In the genomic region with DNA sequence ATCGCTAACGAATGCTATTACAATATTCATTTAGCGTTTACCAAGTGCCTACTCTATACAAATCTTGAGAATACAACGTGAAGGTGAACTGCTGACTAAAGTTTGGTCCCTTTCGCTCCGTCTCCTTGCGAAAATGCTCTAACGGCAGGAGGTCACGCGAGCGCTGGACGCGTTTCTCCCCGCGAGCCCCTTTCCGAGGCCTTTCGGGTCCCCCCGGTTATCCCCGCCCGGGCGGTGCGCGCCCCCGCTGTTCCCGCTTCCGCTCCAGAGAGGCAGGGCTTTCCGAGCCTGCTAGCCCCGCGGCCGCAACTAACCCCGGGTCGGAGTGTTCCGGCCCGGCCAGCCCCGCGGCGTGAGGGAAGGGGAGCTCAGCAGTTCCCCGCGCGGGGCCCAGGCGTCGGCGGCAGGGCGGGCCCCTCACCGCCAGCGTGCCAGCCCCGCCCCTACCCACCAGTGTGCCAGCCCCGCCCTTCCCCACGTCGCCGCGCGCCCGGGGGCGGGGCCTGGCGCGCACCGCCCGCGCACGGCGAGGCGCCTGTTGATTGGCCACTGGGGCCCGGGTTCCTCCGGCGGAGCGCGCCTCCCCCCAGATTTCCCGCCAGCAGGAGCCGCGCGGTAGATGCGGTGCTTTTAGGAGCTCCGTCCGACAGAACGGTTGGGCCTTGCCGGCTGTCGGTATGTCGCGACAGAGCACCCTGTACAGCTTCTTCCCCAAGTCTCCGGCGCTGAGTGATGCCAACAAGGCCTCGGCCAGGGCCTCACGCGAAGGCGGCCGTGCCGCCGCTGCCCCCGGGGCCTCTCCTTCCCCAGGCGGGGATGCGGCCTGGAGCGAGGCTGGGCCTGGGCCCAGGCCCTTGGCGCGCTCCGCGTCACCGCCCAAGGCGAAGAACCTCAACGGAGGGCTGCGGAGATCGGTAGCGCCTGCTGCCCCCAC, we compare ENCODE assay signal across 1 cellular context.
TF ChIP-seq lines count a peak whose summit lies in the region.

A gene with protein sequence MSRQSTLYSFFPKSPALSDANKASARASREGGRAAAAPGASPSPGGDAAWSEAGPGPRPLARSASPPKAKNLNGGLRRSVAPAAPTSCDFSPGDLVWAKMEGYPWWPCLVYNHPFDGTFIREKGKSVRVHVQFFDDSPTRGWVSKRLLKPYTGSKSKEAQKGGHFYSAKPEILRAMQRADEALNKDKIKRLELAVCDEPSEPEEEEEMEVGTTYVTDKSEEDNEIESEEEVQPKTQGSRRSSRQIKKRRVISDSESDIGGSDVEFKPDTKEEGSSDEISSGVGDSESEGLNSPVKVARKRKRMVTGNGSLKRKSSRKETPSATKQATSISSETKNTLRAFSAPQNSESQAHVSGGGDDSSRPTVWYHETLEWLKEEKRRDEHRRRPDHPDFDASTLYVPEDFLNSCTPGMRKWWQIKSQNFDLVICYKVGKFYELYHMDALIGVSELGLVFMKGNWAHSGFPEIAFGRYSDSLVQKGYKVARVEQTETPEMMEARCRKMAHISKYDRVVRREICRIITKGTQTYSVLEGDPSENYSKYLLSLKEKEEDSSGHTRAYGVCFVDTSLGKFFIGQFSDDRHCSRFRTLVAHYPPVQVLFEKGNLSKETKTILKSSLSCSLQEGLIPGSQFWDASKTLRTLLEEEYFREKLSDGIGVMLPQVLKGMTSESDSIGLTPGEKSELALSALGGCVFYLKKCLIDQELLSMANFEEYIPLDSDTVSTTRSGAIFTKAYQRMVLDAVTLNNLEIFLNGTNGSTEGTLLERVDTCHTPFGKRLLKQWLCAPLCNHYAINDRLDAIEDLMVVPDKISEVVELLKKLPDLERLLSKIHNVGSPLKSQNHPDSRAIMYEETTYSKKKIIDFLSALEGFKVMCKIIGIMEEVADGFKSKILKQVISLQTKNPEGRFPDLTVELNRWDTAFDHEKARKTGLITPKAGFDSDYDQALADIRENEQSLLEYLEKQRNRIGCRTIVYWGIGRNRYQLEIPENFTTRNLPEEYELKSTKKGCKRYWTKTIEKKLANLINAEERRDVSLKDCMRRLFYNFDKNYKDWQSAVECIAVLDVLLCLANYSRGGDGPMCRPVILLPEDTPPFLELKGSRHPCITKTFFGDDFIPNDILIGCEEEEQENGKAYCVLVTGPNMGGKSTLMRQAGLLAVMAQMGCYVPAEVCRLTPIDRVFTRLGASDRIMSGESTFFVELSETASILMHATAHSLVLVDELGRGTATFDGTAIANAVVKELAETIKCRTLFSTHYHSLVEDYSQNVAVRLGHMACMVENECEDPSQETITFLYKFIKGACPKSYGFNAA (N-terminal part only) (plus strand): TSS at position 589 of the 934 bp plus-strand sequence. CDS start 89 bp downstream, at position 678.

TF ChIP-seq in GM23338, 12 proteins besides CTCF, POLR2A, EP300 and RAD21 (continued from another document):
- TF ChIP-seq, protein P1, sequence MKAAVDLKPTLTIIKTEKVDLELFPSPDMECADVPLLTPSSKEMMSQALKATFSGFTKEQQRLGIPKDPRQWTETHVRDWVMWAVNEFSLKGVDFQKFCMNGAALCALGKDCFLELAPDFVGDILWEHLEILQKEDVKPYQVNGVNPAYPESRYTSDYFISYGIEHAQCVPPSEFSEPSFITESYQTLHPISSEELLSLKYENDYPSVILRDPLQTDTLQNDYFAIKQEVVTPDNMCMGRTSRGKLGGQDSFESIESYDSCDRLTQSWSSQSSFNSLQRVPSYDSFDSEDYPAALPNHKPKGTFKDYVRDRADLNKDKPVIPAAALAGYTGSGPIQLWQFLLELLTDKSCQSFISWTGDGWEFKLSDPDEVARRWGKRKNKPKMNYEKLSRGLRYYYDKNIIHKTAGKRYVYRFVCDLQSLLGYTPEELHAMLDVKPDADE (IDR thresholded peaks at IDR 0.05): no peak; the same call in 1 of the 2 replicates
- no peak for TF ChIP-seq STAT1 (IDR thresholded peaks at IDR 0.05; ENCODE audit: unreplicated experiment)
